Comparison of ENCODE assay signal across 8 cellular contexts in genomic region chr6:30411515-30412207, GRCh38.
DNase-seq lines count a peak whose midpoint lies in the region; ATAC-seq, FAIRE-seq and TF ChIP-seq lines count a peak whose summit lies in the region.

No MANE protein-coding gene starts in this region.

- H3K27me3 Mint-ChIP-seq in activated T-cell treated with anti-CD3 and anti-CD28 coated beads, Interleukin-2, amount 50 U/mL, for 4 hours (ENCODE audit: low read depth), result peaks cover 53% of the 10 kb centered on the region

- no peak overlapping the region for H3K9ac ChIP-seq in PC-3 (ENCODE audit: low read length)

- peak overlapping the region; percentile 50 for H3K4me3 Mint-ChIP-seq in activated T-cell treated with anti-CD3 and anti-CD28 coated beads, Interleukin-2, amount 50 U/mL, for 4 hours

- DNase-seq in AG09319 (ENCODE audit: extremely low read depth, low read depth) (peak; percentile 1), H54 (ENCODE audit: insufficient read length, low spot score) (no peak), PC-3 (peak; percentile 72), foreskin fibroblast (peak; percentile 22 to 70), putamen (ENCODE audit: low spot score) (peak; percentile 7), cortex of kidney (lab: John Stamatoyannopoulos, UW) (no peak), HuH-7.5 (ENCODE audit: low spot score) (no peak)
- peak; percentile 62 for DNase-seq in activated T-cell treated with anti-CD3 and anti-CD28 coated beads, Interleukin-2, amount 50 U/mL, for 4 hours

- H3K9me2 ChIP-seq in PC-3 (replicated peaks; ENCODE audit: low read length), result no peaks in the 10 kb centered on the region

- H3K4me1 ChIP-seq in PC-3 (ENCODE audit: insufficient read depth, low read length), result no peaks in the 10 kb centered on the region

- peaks cover 40% of the 10 kb centered on the region for H3K27me3 ChIP-seq in PC-3 (ENCODE audit: low read length)

- intact Hi-C loops in PC-3 (cut with micrococcal nuclease), result no loop called here

- H3K79me2 ChIP-seq in PC-3 (ENCODE audit: low read length), result no peaks in the 10 kb centered on the region

- H3K4me3 ChIP-seq in PC-3 (ENCODE audit: low read length) (no peak overlapping the region), foreskin fibroblast (ENCODE audit: low read depth in 1 of 2, low read length in 2 of 2) (no peak overlapping the region)

- TF ChIP-seq POLR2A in H54 (IDR thresholded peaks at IDR 0.05; ENCODE audit: low read depth, low read length), result no peak

- H3K9me3 ChIP-seq in PC-3 (ENCODE audit: low read length), result peaks cover 7% of the 10 kb centered on the region; the same call in 1 of the 2 replicates

- H3K9me3 Mint-ChIP-seq in activated T-cell treated with anti-CD3 and anti-CD28 coated beads, Interleukin-2, amount 50 U/mL, for 4 hours, result peaks cover 14% of the 10 kb centered on the region

- H3K36me3 ChIP-seq in PC-3 (ENCODE audit: low read depth, low read length), result no peaks in the 10 kb centered on the region

- no peak overlapping the region for H3K4me2 ChIP-seq in PC-3 (ENCODE audit: low read length)

- H3K36me3 Mint-ChIP-seq in activated T-cell treated with anti-CD3 and anti-CD28 coated beads, Interleukin-2, amount 50 U/mL, for 4 hours (ENCODE audit: insufficient read depth), result no peaks in the 10 kb centered on the region

- TF ChIP-seq CTCF in AG09319 (IDR thresholded peaks at IDR 0.05; ENCODE audit: low read depth, low read length) (peak; percentile 87), PC-3 (conservative IDR thresholded peaks at IDR 0.05; ENCODE audit: low read depth, low read length) (peak; percentile 56), foreskin fibroblast (IDR thresholded peaks at IDR 0.05; ENCODE audit: low read depth, low read length) (peak; percentile 84)

- CTCF ChIA-PET in PC-3 (lab: Charles Lee), result interaction anchor here (0.7 kb wide), 1 partner anchor 12 kb away, joined by 4 read pairs; no protein-coding TSS in a partner anchor

- peak; percentile 72 for ATAC-seq in PC-3
- peak; percentile 77 for ATAC-seq in activated T-cell treated with anti-CD3 and anti-CD28 coated beads, Interleukin-2, amount 50 U/mL, for 4 hours

- H2AFZ ChIP-seq in PC-3 (ENCODE audit: low read length), result no peak overlapping the region

- H3K4me1 Mint-ChIP-seq in activated T-cell treated with anti-CD3 and anti-CD28 coated beads, Interleukin-2, amount 50 U/mL, for 4 hours (ENCODE audit: low read depth), result peaks cover 7% of the 10 kb centered on the region

- peak; percentile 92 for FAIRE-seq in H54 (lab: Jason Lieb, UNC)

- POLR2A ChIA-PET in PC-3 (lab: Charles Lee; ENCODE audit: unreplicated experiment), result no interaction called here

- BruUV-seq in PC-3 (replicated peaks; lab: Mats Ljungman, UMichigan), result no TSS peak

- H3K27ac ChIP-seq in PC-3 (ENCODE audit: low read length), result no peak overlapping the region

- no peaks in the 10 kb centered on the region for H4K20me1 ChIP-seq in PC-3 (ENCODE audit: low read length)

- no peaks in the 10 kb centered on the region for H3F3A ChIP-seq in PC-3 (ENCODE audit: low read length, unreplicated experiment)

Comparison
In these comparisons a context has a peak if more than half of its experiments do, and no peak if none do; other contexts are left out.
1. DNase-seq: peak in AG09319 (single experiment), PC-3 (single experiment), activated T-cell treated with anti-CD3 and anti-CD28 coated beads, Interleukin-2, amount 50 U/mL, for 4 hours (single experiment), foreskin fibroblast (2 of 2) and putamen (single experiment); none in H54 (single experiment), cortex of kidney (single experiment) and HuH-7.5 (single experiment).
2. Peak in every context shown above with its lines, with median percentiles within 50 percentile points of each other: CTCF ChIP-seq.